Comparison of ENCODE assay signal across 1 cellular context in genomic region chr1:223718850-223719249, GRCh38.
A peak's percentile ranks its signal among the peaks of the same experiment; 100 is the strongest.
TF ChIP-seq lines count a peak whose summit lies in the region.

No MANE protein-coding gene starts in this region.

TF ChIP-seq in H1, 55 proteins besides CTCF, POLR2A, EP300 and RAD21:
- TF ChIP-seq SUZ12 (IDR thresholded peaks at IDR 0.05; ENCODE audit: low read length), result no peak
- no peak for TF ChIP-seq BACH1 (IDR thresholded peaks at IDR 0.05; ENCODE audit: low read length)
- no peak for TF ChIP-seq RNF2 (IDR thresholded peaks at IDR 0.05; ENCODE audit: borderline replicate concordance, low read depth, low read length, missing control alignments, poor library complexity, severe bottlenecking)
- no peak for TF ChIP-seq YY1 (IDR thresholded peaks at IDR 0.05; ENCODE audit: low read depth, low read length)
- no peak for TF ChIP-seq ASH2L (IDR thresholded peaks at IDR 0.05; ENCODE audit: low read length)
- TF ChIP-seq NANOG (IDR thresholded peaks at IDR 0.05; ENCODE audit: insufficient read depth, low read depth, low read length, poor library complexity, severe bottlenecking), result no peak
- no peak for TF ChIP-seq EGR1 (IDR thresholded peaks at IDR 0.05; ENCODE audit: borderline replicate concordance, low read depth, low read length)
- no peak for TF ChIP-seq SRF (IDR thresholded peaks at IDR 0.05; ENCODE audit: low read depth, low read length)
- TF ChIP-seq NRF1 (IDR thresholded peaks at IDR 0.05; ENCODE audit: low read depth, low read length), result no peak
- no peak for TF ChIP-seq JUN (IDR thresholded peaks at IDR 0.05; ENCODE audit: low read depth, low read length)
- TF ChIP-seq TCF12 (IDR thresholded peaks at IDR 0.05; ENCODE audit: low read depth, low read length), result no peak
- TF ChIP-seq POLR2AphosphoS5 (IDR thresholded peaks at IDR 0.05; ENCODE audit: low read depth, low read length), result no peak
- TF ChIP-seq MAFK (IDR thresholded peaks at IDR 0.05; ENCODE audit: low read depth, low read length), result no peak
- no peak for TF ChIP-seq CTBP2 (IDR thresholded peaks at IDR 0.05; ENCODE audit: borderline replicate concordance, insufficient read depth, insufficient read length, low read length)
- no peak for TF ChIP-seq BRCA1 (IDR thresholded peaks at IDR 0.05; ENCODE audit: low read depth, low read length)
- no peak for TF ChIP-seq CHD7 (IDR thresholded peaks at IDR 0.05; ENCODE audit: insufficient replicate concordance, low read length)
- no peak for TF ChIP-seq SIRT6 (IDR thresholded peaks at IDR 0.05; ENCODE audit: low read length)
- no peak for TF ChIP-seq GABPA (IDR thresholded peaks at IDR 0.05; ENCODE audit: borderline replicate concordance, insufficient read depth, low read length)
- no peak for TF ChIP-seq POU5F1 (IDR thresholded peaks at IDR 0.05; ENCODE audit: low read depth, low read length)
- peak; percentile 97 for TF ChIP-seq TEAD4 (IDR thresholded peaks at IDR 0.05; ENCODE audit: low read depth, low read length)
- no peak for TF ChIP-seq RXRA (IDR thresholded peaks at IDR 0.05; ENCODE audit: insufficient read depth, low read depth, low read length)
- peak in 1 of 2 experiments; percentile 46; a peak in 1 of 4 replicates for TF ChIP-seq HDAC2 (IDR thresholded peaks at IDR 0.05; ENCODE audit: borderline replicate concordance in 1 of 2, low read depth in 2 of 2, low read length in 2 of 2)
- no peak for TF ChIP-seq TAF7 (optimal IDR thresholded peaks at IDR 0.05; ENCODE audit: borderline replicate concordance, low read depth, low read length)
- TF ChIP-seq CBX5 (IDR thresholded peaks at IDR 0.05; ENCODE audit: low read depth, low read length), result no peak
- TF ChIP-seq, protein P1, sequence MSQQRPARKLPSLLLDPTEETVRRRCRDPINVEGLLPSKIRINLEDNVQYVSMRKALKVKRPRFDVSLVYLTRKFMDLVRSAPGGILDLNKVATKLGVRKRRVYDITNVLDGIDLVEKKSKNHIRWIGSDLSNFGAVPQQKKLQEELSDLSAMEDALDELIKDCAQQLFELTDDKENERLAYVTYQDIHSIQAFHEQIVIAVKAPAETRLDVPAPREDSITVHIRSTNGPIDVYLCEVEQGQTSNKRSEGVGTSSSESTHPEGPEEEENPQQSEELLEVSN (IDR thresholded peaks at IDR 0.05), result peak; percentile 53; the same call in 1 of the 2 replicates
- no peak for TF ChIP-seq KDM4A (IDR thresholded peaks at IDR 0.05; ENCODE audit: low read depth, low read length, severe bottlenecking)
- 0 out of 4 replicates have a peak, but pooled peaks of 1 of the 2 experiments have one; percentile 45 for TF ChIP-seq SIN3A (conservative IDR thresholded peaks at IDR 0.05 in 1 of 2, IDR thresholded peaks at IDR 0.05 in 1 of 2; ENCODE audit: low read depth in 1 of 2, low read length in 2 of 2)
